ENCODE assay signal across 8 cellular contexts in genomic region chr2:10811552-10811951, GRCh38. TPM values are rescaled to one million over a fixed set of nuclear protein-coding genes. Genes with fewer than 3 reads are reported as not detected.
DNase-seq lines count a peak whose midpoint lies in the region; ATAC-seq and TF ChIP-seq lines count a peak whose summit lies in the region.

No MANE protein-coding gene starts in this region.

- TF ChIP-seq CTCF in GM23338 (conservative IDR thresholded peaks at IDR 0.05; ENCODE audit: low read depth in 2 of 2) (no peak), VCaP (conservative IDR thresholded peaks at IDR 0.05) (no peak), gastroesophageal sphincter (IDR thresholded peaks at IDR 0.05) (no peak)

- peaks cover 16% of the 10 kb centered on the region for H3K27me3 Mint-ChIP-seq in GM23338 (ENCODE audit: insufficient read depth, low read depth, poor library complexity)

- peaks cover 59% of the 10 kb centered on the region for H3K79me2 ChIP-seq in GM23338 (replicated peaks; ENCODE audit: insufficient read depth)

- H3K4me3 Mint-ChIP-seq in GM23338, result peak overlapping the region; percentile 95

- H3K27me3 ChIP-seq in GM23338 (ENCODE audit: insufficient read depth) (no peaks in the 10 kb centered on the region), gastroesophageal sphincter (no peaks in the 10 kb centered on the region), skeletal muscle tissue (ENCODE audit: control insufficient read depth in 3 of 3, insufficient read depth in 3 of 3, low read length in 3 of 3) (no peaks in the 10 kb centered on the region)

- no peaks in the 10 kb centered on the region for H3K9me2 ChIP-seq in GM23338 (ENCODE audit: insufficient read depth)

- H3K4me3 ChIP-seq in GM23338 (peak overlapping the region; percentile 73), gastroesophageal sphincter (peak overlapping the region; percentile 48 to 76), skeletal muscle tissue (ENCODE audit: low read length in 3 of 3) (peak overlapping the region; percentile 61 to 76 (median 74))

- H3K4me2 ChIP-seq in GM23338, result peak overlapping the region; percentile 84

- H3K27ac ChIP-seq in GM23338 (ENCODE audit: low read depth) (peak overlapping the region; percentile 81; the same call in 1 of the 2 replicates), VCaP (peak overlapping the region; percentile 90), gastroesophageal sphincter (peak overlapping the region; percentile 45 to 94 (median 92)), skeletal muscle tissue (ENCODE audit: low read depth, low read length) (peak overlapping the region; percentile 69)

- H3K9me3 ChIP-seq in gastroesophageal sphincter (no peaks in the 10 kb centered on the region), skeletal muscle tissue (ENCODE audit: control insufficient read depth in 3 of 3, low read length in 3 of 3) (no peaks in the 10 kb centered on the region)

- H3K4me1 ChIP-seq in GM23338 (ENCODE audit: insufficient read depth) (peaks cover 30% of the 10 kb centered on the region), gastroesophageal sphincter (peaks cover 0 to 55% (median 0%) of the 10 kb centered on the region in 3 donors), skeletal muscle tissue (ENCODE audit: control insufficient read depth in 3 of 3, insufficient read depth in 3 of 3, low read length in 3 of 3) (peaks cover 12 to 20% (median 17%) of the 10 kb centered on the region in 3 donors)

- TF ChIP-seq POLR2A in gastroesophageal sphincter (IDR thresholded peaks at IDR 0.05), result no peak

- peaks cover 10% of the 10 kb centered on the region; the same call in 1 of the 2 replicates for H3F3A ChIP-seq in GM23338 (replicated peaks; ENCODE audit: low read depth)

- H4K20me1 ChIP-seq in GM23338 (replicated peaks; ENCODE audit: insufficient read depth), result peaks cover 45% of the 10 kb centered on the region

- no peak for TF ChIP-seq EP300 in gastroesophageal sphincter (IDR thresholded peaks at IDR 0.05)

- H2AFZ ChIP-seq in GM23338, result no peak overlapping the region

- peaks cover 21% of the 10 kb centered on the region for H3K36me3 Mint-ChIP-seq in GM23338 (ENCODE audit: low read depth)

- H3K27ac Mint-ChIP-seq in GM23338, result peak overlapping the region; percentile 96

- no peaks in the 10 kb centered on the region; the same call in 1 of the 2 replicates for H3K36me3 ChIP-seq in GM23338 (ENCODE audit: insufficient read depth)
- no peaks in the 10 kb centered on the region for H3K36me3 ChIP-seq in gastroesophageal sphincter
- H3K36me3 ChIP-seq in skeletal muscle tissue (ENCODE audit: control insufficient read depth in 3 of 3, insufficient read depth in 3 of 3, low read length in 3 of 3), result no peaks in the 10 kb centered on the region

- 7 to 9% methylated on average over 2 to 13 of the region's 15 CpGs for whole genome bisulfite sequencing in gastroesophageal sphincter (ENCODE audit: low coverage in 1 of 2), 2 donors

- peak overlapping the region; percentile 76 to 87 (median 83) for H3K9ac ChIP-seq in skeletal muscle tissue (ENCODE audit: low read depth in 1 of 3, low read length in 3 of 3)

- ATAC-seq in GM23338 (no peak), gastroesophageal sphincter (no peak)

- DNase-seq in GM23338 (ENCODE audit: low spot score) (peak; percentile 50), NCI-H226 (no peak), anterior cingulate cortex (lab: John Stamatoyannopoulos, UW) (no peak), NCI-H1694 treated with DMSO at 0.1 percent for 48 hours (lab: John Stamatoyannopoulos, UW) (no peak), NCI-H2171 treated with DMSO at 0.1 percent for 48 hours (lab: John Stamatoyannopoulos, UW) (no peak)

- H3K9me3 Mint-ChIP-seq in GM23338, result no peaks in the 10 kb centered on the region

- peaks cover 33% of the 10 kb centered on the region for H3K4me1 Mint-ChIP-seq in GM23338

TF ChIP-seq in GM23338, 12 proteins besides CTCF, POLR2A, EP300 and RAD21 (continues in another document):
- TF ChIP-seq JUNB (IDR thresholded peaks at IDR 0.05; ENCODE audit: unreplicated experiment) (no peak), POLR2AphosphoS5 (IDR thresholded peaks at IDR 0.05; ENCODE audit: low read depth) (no peak), EZH2 (IDR thresholded peaks at IDR 0.05; ENCODE audit: low read depth, unreplicated experiment) (no peak), ETS1 (IDR thresholded peaks at IDR 0.05) (no peak), STAT1 (IDR thresholded peaks at IDR 0.05; ENCODE audit: unreplicated experiment) (no peak), EZH2phosphoT487 (IDR thresholded peaks at IDR 0.05; ENCODE audit: unreplicated experiment) (no peak), CREB1 (CRISPR knock-in tag; IDR thresholded peaks at IDR 0.05; ENCODE audit: low read depth) (no peak), ZNF462 (CRISPR knock-in tag; IDR thresholded peaks at IDR 0.05) (no peak)

RNA-seq across cellular contexts. Expression of gene PDIA6, which starts 1.0 kb away (rescaled TPM):
- total RNA-seq in GM23338 (2014; rRNA removed; shearing (Covaris generic)), result 374 and 382 TPM in 2 replicates
- polyA plus RNA-seq in GM23338 (2016; fragmentation: Nextera tagmentation; extraction: Ambion mirVana), result 284 and 331 TPM in 2 replicates
- total RNA-seq in gastroesophageal sphincter (100 to 1,000 TPM in 1 of 4 donors, 10 to 100 TPM in 3; 81.3 to 138 (median 90.3) TPM), skeletal muscle tissue (138 TPM)
